Comparison of ENCODE assay signal across 3 cellular contexts in the genomic region with DNA sequence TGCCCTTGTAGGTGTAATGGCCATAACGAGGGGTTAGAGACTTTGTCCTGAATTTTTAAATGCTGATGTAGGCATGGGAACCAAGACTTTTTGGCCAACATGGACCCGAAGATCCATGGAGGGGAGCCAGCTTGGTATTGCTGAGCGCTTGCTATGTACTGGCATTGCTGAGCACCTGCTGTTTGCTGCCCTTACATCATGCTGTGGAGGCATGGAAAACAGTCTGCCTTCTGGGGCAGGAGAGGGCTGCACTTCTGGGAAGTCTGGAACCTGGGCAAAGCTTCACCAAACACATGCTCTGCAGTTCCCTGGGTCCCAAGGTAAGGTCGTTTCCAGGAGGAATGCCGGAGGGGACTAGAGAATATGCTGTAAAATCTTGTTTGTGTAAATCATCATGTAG.
TF ChIP-seq lines count a peak whose summit lies in the region.

No MANE protein-coding gene starts in this region.

TF ChIP-seq in SK-N-SH, 30 proteins besides CTCF, POLR2A, EP300 and RAD21:
- TF ChIP-seq RXRA (IDR thresholded peaks at IDR 0.05; ENCODE audit: borderline replicate concordance, low read depth) = no peak
- TF ChIP-seq RFX5 (IDR thresholded peaks at IDR 0.05; ENCODE audit: low read length) = no peak
- no peak for TF ChIP-seq RCOR1 (IDR thresholded peaks at IDR 0.05; ENCODE audit: low read length)
- TF ChIP-seq POLR2AphosphoS5 (IDR thresholded peaks at IDR 0.05; ENCODE audit: low read depth, low read length) = no peak
- TF ChIP-seq EZH2phosphoT487 (IDR thresholded peaks at IDR 0.05; ENCODE audit: borderline replicate concordance, low read depth) = no peak
- TF ChIP-seq, protein P1, sequence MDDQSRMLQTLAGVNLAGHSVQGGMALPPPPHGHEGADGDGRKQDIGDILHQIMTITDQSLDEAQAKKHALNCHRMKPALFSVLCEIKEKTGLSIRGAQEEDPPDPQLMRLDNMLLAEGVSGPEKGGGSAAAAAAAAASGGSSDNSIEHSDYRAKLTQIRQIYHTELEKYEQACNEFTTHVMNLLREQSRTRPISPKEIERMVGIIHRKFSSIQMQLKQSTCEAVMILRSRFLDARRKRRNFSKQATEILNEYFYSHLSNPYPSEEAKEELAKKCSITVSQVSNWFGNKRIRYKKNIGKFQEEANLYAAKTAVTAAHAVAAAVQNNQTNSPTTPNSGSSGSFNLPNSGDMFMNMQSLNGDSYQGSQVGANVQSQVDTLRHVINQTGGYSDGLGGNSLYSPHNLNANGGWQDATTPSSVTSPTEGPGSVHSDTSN (IDR thresholded peaks at IDR 0.05) = no peak
- no peak for TF ChIP-seq YY1 (IDR thresholded peaks at IDR 0.05; ENCODE audit: low read depth)
- no peak for TF ChIP-seq TCF12 (IDR thresholded peaks at IDR 0.05)
- TF ChIP-seq TAF1 (IDR thresholded peaks at IDR 0.05; ENCODE audit: borderline replicate concordance, low read depth, low read length) = no peak
- TF ChIP-seq GATA2 (CRISPR knock-in tag; IDR thresholded peaks at IDR 0.05) = no peak

TF ChIP-seq in SK-N-SH treated with all-trans-retinoic acid at 6 μM for 48 hours, 23 proteins besides CTCF, POLR2A, EP300 and RAD21:
- TF ChIP-seq ESRRG (CRISPR knock-in tag; IDR thresholded peaks at IDR 0.05) (no peak), TCF4 (CRISPR knock-in tag; IDR thresholded peaks at IDR 0.05; ENCODE audit: borderline replicate concordance) (no peak), PPARA (CRISPR knock-in tag; IDR thresholded peaks at IDR 0.05; ENCODE audit: borderline replicate concordance) (no peak), CSRNP3 (CRISPR knock-in tag; IDR thresholded peaks at IDR 0.05) (no peak), ZNF8 (CRISPR knock-in tag; IDR thresholded peaks at IDR 0.05) (no peak), ISL1 (CRISPR knock-in tag; IDR thresholded peaks at IDR 0.05) (no peak), ZFP3 (CRISPR knock-in tag; IDR thresholded peaks at IDR 0.05) (no peak), TSHZ2 (CRISPR knock-in tag; IDR thresholded peaks at IDR 0.05) (no peak), ZNF565 (CRISPR knock-in tag; conservative IDR thresholded peaks at IDR 0.05; ENCODE audit: low read depth) (no peak), OSR1 (CRISPR knock-in tag; IDR thresholded peaks at IDR 0.05) (no peak), ZC3H10 (CRISPR knock-in tag; IDR thresholded peaks at IDR 0.05) (no peak), TOX (CRISPR knock-in tag; IDR thresholded peaks at IDR 0.05; ENCODE audit: borderline replicate concordance) (no peak), CSDC2 (CRISPR knock-in tag; IDR thresholded peaks at IDR 0.05) (no peak), SNAI2 (CRISPR knock-in tag; IDR thresholded peaks at IDR 0.05) (no peak), GLIS3 (CRISPR knock-in tag; IDR thresholded peaks at IDR 0.05) (no peak)
- TF ChIP-seq, protein P2, sequence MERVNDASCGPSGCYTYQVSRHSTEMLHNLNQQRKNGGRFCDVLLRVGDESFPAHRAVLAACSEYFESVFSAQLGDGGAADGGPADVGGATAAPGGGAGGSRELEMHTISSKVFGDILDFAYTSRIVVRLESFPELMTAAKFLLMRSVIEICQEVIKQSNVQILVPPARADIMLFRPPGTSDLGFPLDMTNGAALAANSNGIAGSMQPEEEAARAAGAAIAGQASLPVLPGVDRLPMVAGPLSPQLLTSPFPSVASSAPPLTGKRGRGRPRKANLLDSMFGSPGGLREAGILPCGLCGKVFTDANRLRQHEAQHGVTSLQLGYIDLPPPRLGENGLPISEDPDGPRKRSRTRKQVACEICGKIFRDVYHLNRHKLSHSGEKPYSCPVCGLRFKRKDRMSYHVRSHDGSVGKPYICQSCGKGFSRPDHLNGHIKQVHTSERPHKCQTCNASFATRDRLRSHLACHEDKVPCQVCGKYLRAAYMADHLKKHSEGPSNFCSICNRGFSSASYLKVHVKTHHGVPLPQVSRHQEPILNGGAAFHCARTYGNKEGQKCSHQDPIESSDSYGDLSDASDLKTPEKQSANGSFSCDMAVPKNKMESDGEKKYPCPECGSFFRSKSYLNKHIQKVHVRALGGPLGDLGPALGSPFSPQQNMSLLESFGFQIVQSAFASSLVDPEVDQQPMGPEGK (CRISPR knock-in tag; IDR thresholded peaks at IDR 0.05; ENCODE audit: borderline replicate concordance) = no peak

TF ChIP-seq in IMR-90, 13 proteins besides CTCF, POLR2A, EP300 and RAD21:
- no peak for TF ChIP-seq CHD1 (IDR thresholded peaks at IDR 0.05; ENCODE audit: low read depth, low read length)
- no peak for TF ChIP-seq RCOR1 (IDR thresholded peaks at IDR 0.05; ENCODE audit: insufficient replicate concordance, low read length)
- TF ChIP-seq, protein P3, sequence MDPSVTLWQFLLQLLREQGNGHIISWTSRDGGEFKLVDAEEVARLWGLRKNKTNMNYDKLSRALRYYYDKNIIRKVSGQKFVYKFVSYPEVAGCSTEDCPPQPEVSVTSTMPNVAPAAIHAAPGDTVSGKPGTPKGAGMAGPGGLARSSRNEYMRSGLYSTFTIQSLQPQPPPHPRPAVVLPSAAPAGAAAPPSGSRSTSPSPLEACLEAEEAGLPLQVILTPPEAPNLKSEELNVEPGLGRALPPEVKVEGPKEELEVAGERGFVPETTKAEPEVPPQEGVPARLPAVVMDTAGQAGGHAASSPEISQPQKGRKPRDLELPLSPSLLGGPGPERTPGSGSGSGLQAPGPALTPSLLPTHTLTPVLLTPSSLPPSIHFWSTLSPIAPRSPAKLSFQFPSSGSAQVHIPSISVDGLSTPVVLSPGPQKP (IDR thresholded peaks at IDR 0.05; ENCODE audit: borderline replicate concordance, low read depth, low read length) = no peak
- no peak for TF ChIP-seq MAFK (IDR thresholded peaks at IDR 0.05; ENCODE audit: low read depth, low read length)
- no peak for TF ChIP-seq BHLHE40 (IDR thresholded peaks at IDR 0.05; ENCODE audit: low read depth, low read length)
- no peak for TF ChIP-seq MXI1 (IDR thresholded peaks at IDR 0.05; ENCODE audit: borderline replicate concordance, low read depth, low read length)
- TF ChIP-seq RFX5 (IDR thresholded peaks at IDR 0.05; ENCODE audit: low read depth, low read length) = no peak
